Comparison of ENCODE assay signal across 8 cellular contexts in the genomic region with DNA sequence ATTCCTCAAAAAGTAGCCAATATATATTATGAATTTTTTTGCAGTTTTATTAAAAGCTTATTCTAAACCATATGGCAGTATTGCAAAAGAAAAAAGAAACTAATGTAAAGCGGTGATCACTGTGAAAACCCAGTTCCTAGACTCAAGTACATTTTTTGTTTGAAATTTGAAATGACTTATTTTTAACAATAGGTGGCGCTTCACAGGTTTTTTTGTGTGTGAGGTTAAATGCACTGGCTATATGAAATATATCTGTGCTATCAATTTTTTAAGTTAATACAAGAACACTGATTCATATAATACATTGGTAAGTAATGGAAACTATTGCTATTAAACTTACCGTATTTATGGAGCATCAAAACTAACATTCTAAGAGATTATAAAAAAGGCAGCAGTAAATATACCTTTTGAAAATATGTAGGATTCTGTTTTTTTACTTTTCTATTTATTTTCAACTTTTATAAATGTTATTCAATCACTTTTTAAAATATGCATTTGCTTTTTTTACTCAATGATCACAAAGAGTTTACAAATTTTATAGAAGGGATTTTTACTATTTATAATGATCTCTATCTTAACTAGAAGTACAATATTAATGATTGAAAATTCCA. TPM values are rescaled to one million over a fixed set of nuclear protein-coding genes. Genes with fewer than 3 reads are reported as not detected.
DNase-seq lines count a peak whose midpoint lies in the region; ATAC-seq and TF ChIP-seq lines count a peak whose summit lies in the region.

No MANE protein-coding gene starts in this region.

- no peaks in the 10 kb centered on the region for H3K36me3 ChIP-seq in heart left ventricle
- no peaks in the 10 kb centered on the region for H3K36me3 ChIP-seq in right atrium auricular region
- no peaks in the 10 kb centered on the region for H3K36me3 ChIP-seq in fibroblast of lung (ENCODE audit: control insufficient read depth, insufficient read depth, low read length)

- TF ChIP-seq CTCF in heart left ventricle (IDR thresholded peaks at IDR 0.05) (peak; percentile 22 to 70 (median 51)), right atrium auricular region (IDR thresholded peaks at IDR 0.05) (peak in 1 of 2 donors; percentile 65), fibroblast of lung (conservative IDR thresholded peaks at IDR 0.05 in 1 of 2, IDR thresholded peaks at IDR 0.05 in 1 of 2; ENCODE audit: low read depth in 1 of 2, low read length in 2 of 2) (peak; percentile 17 to 51), type B pancreatic cell (conservative IDR thresholded peaks at IDR 0.05) (peak; percentile 75)

- no peaks in the 10 kb centered on the region for H3K36me3 Mint-ChIP-seq in type B pancreatic cell

- no peak for TF ChIP-seq POLR2A in heart left ventricle (IDR thresholded peaks at IDR 0.05)

- no peak overlapping the region for H3K4me3 Mint-ChIP-seq in type B pancreatic cell

- ATAC-seq in heart left ventricle = no peak
- no peak for ATAC-seq in HG03457 (IDR thresholded peaks at IDR 0.05; ENCODE audit: unreplicated experiment)
- no peak for ATAC-seq in GM21737 (IDR thresholded peaks at IDR 0.05; ENCODE audit: unreplicated experiment)
- no peak for ATAC-seq in HG03045 (IDR thresholded peaks at IDR 0.05; ENCODE audit: unreplicated experiment)

- 50 to 59% (median 52%) methylated on average over 3 of the region's 3 CpGs for WGBS in heart left ventricle, 4 donors

- H3K27me3 ChIP-seq in heart left ventricle = no peaks in the 10 kb centered on the region
- H3K27me3 ChIP-seq in right atrium auricular region = no peaks in the 10 kb centered on the region
- no peaks in the 10 kb centered on the region for H3K27me3 ChIP-seq in fibroblast of lung (ENCODE audit: control insufficient read depth, insufficient read depth, low read length)

- no peaks in the 10 kb centered on the region for H3K9me3 Mint-ChIP-seq in type B pancreatic cell

- no peak overlapping the region for H3K27ac Mint-ChIP-seq in type B pancreatic cell

- H3K4me3 ChIP-seq in heart left ventricle (no peak overlapping the region), right atrium auricular region (no peak overlapping the region), fibroblast of lung (replicated peaks in 1 of 4; ENCODE audit: control extremely low read depth in 1 of 4, insufficient read depth in 1 of 4, low read depth in 3 of 4, low read length in 4 of 4) (no peak overlapping the region)

- H3K9me3 ChIP-seq in heart left ventricle (no peaks in the 10 kb centered on the region), right atrium auricular region (no peaks in the 10 kb centered on the region), fibroblast of lung (ENCODE audit: control insufficient read depth, insufficient read depth, low read depth, low read length) (no peaks in the 10 kb centered on the region)

- intact Hi-C loops in heart left ventricle (cut with DNase I) = loop anchor here in 7 of 10 donors (5.0 to 10.0 kb wide), 9 partner anchors 174 to 874 kb away; no protein-coding TSS in a partner anchor

- H3K4me2 ChIP-seq in fibroblast of lung (ENCODE audit: extremely low read depth, insufficient read depth, low read length) = no peak overlapping the region

- DNase-seq in heart left ventricle = no peak
- DNase-seq in right atrium auricular region (ENCODE audit: low spot score) = no peak
- peak; percentile 8 for DNase-seq in NOMO-1 treated with dmso at 0.1 percent for 144 hours (lab: John Stamatoyannopoulos, UW; ENCODE audit: unreplicated experiment)
- DNase-seq in fibroblast of lung (ENCODE audit: low read depth in 2 of 2) = peak in 1 of 2 donors; percentile 57
- DNase-seq in type B pancreatic cell (ENCODE audit: extremely low spot score, unreplicated experiment) = no peak

- H2AFZ ChIP-seq in fibroblast of lung (ENCODE audit: low read length) = no peak overlapping the region

- no peak overlapping the region for H3K27ac ChIP-seq in heart left ventricle
- no peak overlapping the region for H3K27ac ChIP-seq in right atrium auricular region
- no peak overlapping the region for H3K27ac ChIP-seq in fibroblast of lung (ENCODE audit: insufficient read depth, low read length)

- no peak overlapping the region for H3K9ac ChIP-seq in fibroblast of lung (ENCODE audit: insufficient read depth, low read length)

- no peaks in the 10 kb centered on the region for H3K27me3 Mint-ChIP-seq in type B pancreatic cell

- no peaks in the 10 kb centered on the region for H4K20me1 ChIP-seq in fibroblast of lung (ENCODE audit: control insufficient read depth, extremely low read depth, insufficient read depth, low read length)

- H3K4me1 ChIP-seq in heart left ventricle = peaks cover 0 to 21% (median 10%) of the 10 kb centered on the region in 12 donors
- peaks cover 0 to 12% of the 10 kb centered on the region in 2 donors for H3K4me1 ChIP-seq in right atrium auricular region
- no peaks in the 10 kb centered on the region for H3K4me1 ChIP-seq in fibroblast of lung (ENCODE audit: control insufficient read depth, extremely low read depth, insufficient read depth, low read length)

- no peaks in the 10 kb centered on the region for H3K79me2 ChIP-seq in fibroblast of lung (ENCODE audit: control insufficient read depth, insufficient read depth, low read length)

- H3K4me1 Mint-ChIP-seq in type B pancreatic cell (ENCODE audit: unreplicated experiment) = peaks cover 5% of the 10 kb centered on the region

RNA-seq across cellular contexts. Expression of a gene that starts 5.6 kb away (rescaled TPM):
- total RNA-seq in heart left ventricle = 100 to 1,000 TPM in 1 of 9 donors, 10 to 100 TPM in 8; 28.0 to 104 (median 39.1) TPM
- 10 to 100 TPM; 17.0 to 57.6 TPM for polyA plus RNA-seq in heart left ventricle
- 100 to 1,000 TPM in 1 of 2 donors, 10 to 100 TPM in 1; 50.0 to 118 TPM for total RNA-seq in right atrium auricular region
- 14.9 and 21.3 TPM in 2 replicates for total RNA-seq in fibroblast of lung
- 15.3 and 23.9 TPM in 2 replicates for polyA plus RNA-seq in fibroblast of lung
- polyA plus RNA-seq in fibroblast of lung (2012) = 21.2 and 41.6 TPM in 2 replicates
- 38.5 and 59.3 TPM in 2 replicates for polyA minus RNA-seq in fibroblast of lung (ENCODE audit: low replicate concordance)
- total RNA-seq in type B pancreatic cell (ENCODE audit: low replicate concordance) = 52.3 and 61.3 TPM in 2 replicates
